1 cellular context compared by ENCODE assay signal in the genomic region with DNA sequence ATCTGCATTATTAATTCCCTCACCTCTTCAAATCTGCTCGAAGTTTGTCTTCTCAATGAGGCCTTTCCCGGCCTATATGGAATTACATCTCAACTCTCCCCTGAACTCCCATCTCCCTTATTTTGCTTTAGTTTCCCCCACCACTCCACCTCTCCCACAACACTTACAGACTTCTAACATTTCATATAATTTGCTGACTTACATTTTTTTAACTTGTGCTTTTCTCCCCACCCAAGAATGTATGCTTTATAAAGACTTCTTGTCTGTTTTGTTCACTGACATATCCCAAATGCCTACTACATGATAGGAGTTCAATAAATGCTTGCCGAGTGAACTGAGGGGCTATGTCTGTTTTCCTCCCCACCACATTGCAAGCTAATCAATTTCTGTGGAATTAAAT.
TF ChIP-seq lines count a peak whose summit lies in the region.

No MANE protein-coding gene starts in this region.

TF ChIP-seq in IMR-90, 13 proteins besides CTCF, POLR2A, EP300 and RAD21:
- TF ChIP-seq CEBPB (IDR thresholded peaks at IDR 0.05; ENCODE audit: low read depth, low read length): no peak
- TF ChIP-seq MAFK (IDR thresholded peaks at IDR 0.05; ENCODE audit: low read depth, low read length): peak; percentile 30; the same call in 1 of the 2 replicates
- TF ChIP-seq MXI1 (IDR thresholded peaks at IDR 0.05; ENCODE audit: borderline replicate concordance, low read depth, low read length): no peak
- TF ChIP-seq, protein P1, sequence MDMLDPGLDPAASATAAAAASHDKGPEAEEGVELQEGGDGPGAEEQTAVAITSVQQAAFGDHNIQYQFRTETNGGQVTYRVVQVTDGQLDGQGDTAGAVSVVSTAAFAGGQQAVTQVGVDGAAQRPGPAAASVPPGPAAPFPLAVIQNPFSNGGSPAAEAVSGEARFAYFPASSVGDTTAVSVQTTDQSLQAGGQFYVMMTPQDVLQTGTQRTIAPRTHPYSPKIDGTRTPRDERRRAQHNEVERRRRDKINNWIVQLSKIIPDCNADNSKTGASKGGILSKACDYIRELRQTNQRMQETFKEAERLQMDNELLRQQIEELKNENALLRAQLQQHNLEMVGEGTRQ (IDR thresholded peaks at IDR 0.05; ENCODE audit: low read depth, low read length): no peak
- no peak for TF ChIP-seq SMC3 (IDR thresholded peaks at IDR 0.05; ENCODE audit: low read depth, low read length)
- TF ChIP-seq FOS (IDR thresholded peaks at IDR 0.05; ENCODE audit: low read depth, low read length): no peak
